31 cellular contexts compared by ENCODE assay signal in the genomic region with DNA sequence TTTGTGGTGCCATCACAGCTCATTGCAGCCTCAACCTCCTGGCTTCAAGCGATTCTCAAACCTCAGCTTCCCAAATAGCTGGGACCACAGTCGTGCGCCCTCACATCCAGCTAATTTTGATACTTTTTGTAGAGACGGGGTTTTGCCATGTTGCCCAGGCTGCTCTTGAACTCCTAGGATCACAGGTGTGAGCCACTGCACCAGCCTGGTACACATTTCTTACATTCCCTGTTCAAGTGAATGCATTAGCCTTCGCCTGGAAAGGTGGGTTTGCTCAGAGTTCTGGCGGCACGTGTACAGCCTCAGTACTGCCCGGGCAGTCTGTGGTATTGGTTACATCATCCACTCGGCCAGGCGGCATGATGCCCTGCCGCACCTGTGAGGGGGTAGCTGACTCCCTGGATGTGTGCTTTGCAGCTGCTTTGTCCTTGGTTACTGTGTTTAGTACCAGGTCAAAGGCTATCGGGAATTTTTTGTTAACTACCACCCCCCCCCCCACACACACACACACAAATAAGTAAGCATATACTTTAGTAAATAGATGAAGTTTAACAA. TPM values are rescaled to one million over a fixed set of nuclear protein-coding genes. Genes with fewer than 3 reads are reported as not detected.
A peak's percentile ranks its signal among the peaks of the same experiment; 100 is the strongest.
DNase-seq lines count a peak whose midpoint lies in the region; ATAC-seq, FAIRE-seq and TF ChIP-seq lines count a peak whose summit lies in the region.
"Had no signal": no experiment of that assay in that cellular context is flagged by ENCODE, and none has a peak within 500 bp of the region (broad histone marks: within the 10 kb centered on the region; RNA-seq: fewer than 3 reads in every experiment).

No MANE protein-coding gene starts in this region.

- peaks cover 0 to 6% (median 0%) of the 10 kb centered on the region in 4 donors for H3K4me1 ChIP-seq in Peyer's patch
- H3K4me1 ChIP-seq in endothelial cell of umbilical vein (ENCODE audit: control insufficient read depth, extremely low read depth, insufficient read depth, low read length): no peaks in the 10 kb centered on the region
- H3K4me1 ChIP-seq in osteoblast (ENCODE audit: insufficient read depth, low read length): no peaks in the 10 kb centered on the region
- no peaks in the 10 kb centered on the region for H3K4me1 ChIP-seq in A673 (ENCODE audit: insufficient read depth, low read length, poor library complexity, severe bottlenecking)
- H3K4me1 ChIP-seq: gastroesophageal sphincter, vagina had no signal

- H3K9me3 Mint-ChIP-seq in activated CD4-positive, alpha-beta T cell treated with anti-CD3 and anti-CD28 coated beads for 36 hours (ENCODE audit: low read depth): no peaks in the 10 kb centered on the region
- H3K9me3 Mint-ChIP-seq: activated naive CD4-positive, alpha-beta T cell treated with anti-CD3 and anti-CD28 coated beads, Interleukin-2, amount 10 ng/mL, durations not matched to agents 7 days and 5 days; CD4-positive, CD25-positive, alpha-beta regulatory T cell; nephron had no signal

- peak; percentile 33 for FAIRE-seq in endothelial cell of umbilical vein (lab: Jason Lieb, UNC)
- FAIRE-seq: GM19239 had no signal

- intact Hi-C loops in activated CD4-positive, alpha-beta T cell treated with anti-CD3 and anti-CD28 coated beads for 36 hours (cut with DNase I, micrococcal nuclease): no loop called here
- intact Hi-C loops in endothelial cell of umbilical vein (cut with micrococcal nuclease) (no loop called here), A673 (cut with micrococcal nuclease; ENCODE audit: unreplicated experiment) (no loop called here)

- TF ChIP-seq POLR2A in Peyer's patch (IDR thresholded peaks at IDR 0.05): no peak
- TF ChIP-seq POLR2A in endothelial cell of umbilical vein (IDR thresholded peaks at IDR 0.05; ENCODE audit: low read depth, low read length): no peak

- dilution Hi-C loops in endothelial cell of umbilical vein (cut with MboI; ENCODE audit: extremely low pct_ligation_motif_present, low sequenced_read_pairs): no loop called here

- no peak for DNase-seq in activated CD4-positive, alpha-beta T cell treated with anti-CD3 and anti-CD28 coated beads for 36 hours
- no peak for DNase-seq in activated CD4-positive, alpha-beta T cell treated with anti-CD3 and anti-CD28 coated beads, Interleukin-2, amount 50 U/mL, for 1 hour
- peak in 2 of 3 donors; percentile 12 to 31 for DNase-seq in Peyer's patch
- DNase-seq in endothelial cell of umbilical vein (ENCODE audit: low read depth, low spot score): no peak
- DNase-seq in osteoblast (ENCODE audit: insufficient read length, low spot score, missing footprints): peak; percentile 74
- no peak for DNase-seq in G401 (ENCODE audit: low spot score)
- no peak for DNase-seq in SW 1271 (lab: John Stamatoyannopoulos, UW)
- no peak for DNase-seq in A673 (ENCODE audit: low spot score)
- DNase-seq: activated CD4-positive, alpha-beta T cell treated with anti-CD3 and anti-CD28 coated beads for 48 hours; activated CD8-positive, alpha-beta memory T cell treated with anti-CD3 and anti-CD28 coated beads, Interleukin-2, amount 10 ng/mL, durations not matched to agents 7 days and 5 days; activated naive CD4-positive, alpha-beta T cell treated with anti-CD3 and anti-CD28 coated beads, Interleukin-2, amount 10 ng/mL, durations not matched to agents 7 days and 5 days; amniotic stem cell; CD4-positive, CD25-positive, alpha-beta regulatory T cell; GOT3; kidney glomerular epithelial cell; NCI-H1048; NCI-H1694 treated with DMSO at 0.1 percent for 48 hours; NCI-H2171 treated with DMSO at 0.1 percent for 48 hours; NCI-H524 treated with DMSO at 0.1 percent for 48 hours; NK-92 treated with Interleukin-12 subunit alpha and Interleukin-12 subunit beta, amount 100 ng/mL, for 24 hours; ovary; PC-3; stimulated activated naive CD8-positive, alpha-beta T cell treated with anti-CD3 and anti-CD28 coated beads, Interleukin-15, Interleukin-2, amounts not matched to agents 100 U/mL and 50 U/mL, for 24 hours had no signal

- no peak overlapping the region for H3K4me3 Mint-ChIP-seq in activated CD4-positive, alpha-beta T cell treated with anti-CD3 and anti-CD28 coated beads for 36 hours
- H3K4me3 Mint-ChIP-seq: activated CD8-positive, alpha-beta memory T cell treated with anti-CD3 and anti-CD28 coated beads, Interleukin-2, amount 10 ng/mL, durations not matched to agents 7 days and 5 days; activated naive CD4-positive, alpha-beta T cell treated with anti-CD3 and anti-CD28 coated beads, Interleukin-2, amount 10 ng/mL, durations not matched to agents 7 days and 5 days; CD4-positive, CD25-positive, alpha-beta regulatory T cell; nephron had no signal

- H3K4me2 ChIP-seq in endothelial cell of umbilical vein (ENCODE audit: insufficient read depth, low read length) (no peak overlapping the region), osteoblast (ENCODE audit: insufficient read depth, low read length) (no peak overlapping the region)
- H3K4me2 ChIP-seq: hepatocyte had no signal

- H3K9ac ChIP-seq in endothelial cell of umbilical vein (replicated peaks; ENCODE audit: extremely low read depth, insufficient read depth, low read length): no peak overlapping the region

- BruUV-seq in endothelial cell of umbilical vein (replicated peaks; lab: Mats Ljungman, UMichigan) (no TSS peak), A673 (replicated peaks; lab: Mats Ljungman, UMichigan) (no TSS peak)

- peaks cover 0 to 97% (median 3%) of the 10 kb centered on the region in 3 donors for H3K36me3 ChIP-seq in Peyer's patch
- H3K36me3 ChIP-seq in endothelial cell of umbilical vein (ENCODE audit: control insufficient read depth in 2 of 2, extremely low read depth in 1 of 2, insufficient read depth in 2 of 2, low read length in 2 of 2): peaks cover 5 to 55% of the 10 kb centered on the region in 2 experiments
- peaks cover 94% of the 10 kb centered on the region for H3K36me3 ChIP-seq in osteoblast (ENCODE audit: insufficient read depth, low read length)
- H3K36me3 ChIP-seq in A673 (ENCODE audit: insufficient read depth, low read length, poor library complexity, severe bottlenecking): peaks cover 95% of the 10 kb centered on the region
- H3K36me3 ChIP-seq: ovary had no signal

- peaks cover 66% of the 10 kb centered on the region for H3K36me3 Mint-ChIP-seq in activated CD4-positive, alpha-beta T cell treated with anti-CD3 and anti-CD28 coated beads for 36 hours (ENCODE audit: low read depth)

- H3K79me2 ChIP-seq in endothelial cell of umbilical vein (ENCODE audit: control insufficient read depth, insufficient read depth, low read length) (no peaks in the 10 kb centered on the region), osteoblast (ENCODE audit: insufficient read depth, low read length) (peaks cover 4% of the 10 kb centered on the region)
- H3K79me2 ChIP-seq: hepatocyte had no signal

- H3K27ac ChIP-seq in Peyer's patch (no peak overlapping the region), endothelial cell of umbilical vein (ENCODE audit: insufficient read depth, low read depth, low read length) (no peak overlapping the region), osteoblast (ENCODE audit: low read depth, low read length) (no peak overlapping the region), A673 (ENCODE audit: low read depth, low read length, poor library complexity, severe bottlenecking) (no peak overlapping the region)
- H3K27ac ChIP-seq: gastroesophageal sphincter, hepatocyte, ovary, vagina, VCaP had no signal

- POLR2A ChIA-PET in activated CD4-positive, alpha-beta T cell treated with anti-CD3 and anti-CD28 coated beads for 36 hours (lab: Charles Lee): no interaction called here
- POLR2A ChIA-PET in endothelial cell of umbilical vein (lab: Charles Lee) (no interaction called here), A673 (lab: Charles Lee; ENCODE audit: low non-redundant PET) (no interaction called here)

- H3K27me3 ChIP-seq in Peyer's patch (no peaks in the 10 kb centered on the region), endothelial cell of umbilical vein (ENCODE audit: control insufficient read depth in 2 of 2, insufficient read depth in 2 of 2, low read length in 2 of 2) (no peaks in the 10 kb centered on the region), osteoblast (ENCODE audit: insufficient read depth, low read length) (no peaks in the 10 kb centered on the region), A673 (replicated peaks; ENCODE audit: insufficient read depth, low read depth, low read length, poor library complexity) (no peaks in the 10 kb centered on the region)
- H3K27me3 ChIP-seq: gastroesophageal sphincter, hepatocyte, ovary, vagina had no signal

- no peaks in the 10 kb centered on the region for H3K9me1 ChIP-seq in endothelial cell of umbilical vein (replicated peaks; ENCODE audit: control insufficient read depth, extremely low read depth, insufficient read depth, low read length)

- H3K4me3 ChIP-seq in Peyer's patch (no peak overlapping the region), endothelial cell of umbilical vein (replicated peaks in 1 of 3; ENCODE audit: insufficient read depth in 1 of 3, low read depth in 1 of 3, low read length in 3 of 3) (no peak overlapping the region), osteoblast (ENCODE audit: insufficient read depth, low read length) (no peak overlapping the region), A673 (ENCODE audit: low read depth, low read length, poor library complexity, severe bottlenecking) (no peak overlapping the region)
- H3K4me3 ChIP-seq: gastroesophageal sphincter, hepatocyte, lung, ovary, vagina had no signal

- H3K9me3 ChIP-seq in Peyer's patch: no peaks in the 10 kb centered on the region
- H3K9me3 ChIP-seq in endothelial cell of umbilical vein (replicated peaks; ENCODE audit: control insufficient read depth, insufficient read depth, low read length): no peaks in the 10 kb centered on the region
- H3K9me3 ChIP-seq in osteoblast (ENCODE audit: low read depth, low read length): no peaks in the 10 kb centered on the region
- no peaks in the 10 kb centered on the region for H3K9me3 ChIP-seq in A673 (ENCODE audit: low read depth, low read length, poor library complexity, severe bottlenecking)
- H3K9me3 ChIP-seq: gastroesophageal sphincter, ovary, vagina had no signal

- H2AFZ ChIP-seq in endothelial cell of umbilical vein (ENCODE audit: low read depth, low read length) (no peak overlapping the region), osteoblast (ENCODE audit: low read length) (no peak overlapping the region)
- H2AFZ ChIP-seq: hepatocyte had no signal

- TF ChIP-seq CTCF in Peyer's patch (IDR thresholded peaks at IDR 0.05): no peak
- no peak for TF ChIP-seq CTCF in endothelial cell of umbilical vein (IDR thresholded peaks at IDR 0.05; ENCODE audit: extremely low read depth in 1 of 2, insufficient read depth in 1 of 2, low read depth in 1 of 2, low read length in 2 of 2)
- TF ChIP-seq CTCF in osteoblast (IDR thresholded peaks at IDR 0.05; ENCODE audit: extremely low read depth, low read depth, low read length): no peak
- no peak for TF ChIP-seq CTCF in A673 (conservative IDR thresholded peaks at IDR 0.05; ENCODE audit: low read depth, low read length)

- peaks cover 9% of the 10 kb centered on the region for H3K4me1 Mint-ChIP-seq in activated CD4-positive, alpha-beta T cell treated with anti-CD3 and anti-CD28 coated beads for 36 hours
- H3K4me1 Mint-ChIP-seq: activated CD8-positive, alpha-beta memory T cell treated with anti-CD3 and anti-CD28 coated beads, Interleukin-2, amount 10 ng/mL, durations not matched to agents 7 days and 5 days; activated naive CD4-positive, alpha-beta T cell treated with anti-CD3 and anti-CD28 coated beads, Interleukin-2, amount 10 ng/mL, durations not matched to agents 7 days and 5 days; nephron had no signal

- peak overlapping the region; percentile 6 for H3K27ac Mint-ChIP-seq in activated CD4-positive, alpha-beta T cell treated with anti-CD3 and anti-CD28 coated beads for 36 hours
- H3K27ac Mint-ChIP-seq: activated CD8-positive, alpha-beta memory T cell treated with anti-CD3 and anti-CD28 coated beads, Interleukin-2, amount 10 ng/mL, durations not matched to agents 7 days and 5 days; CD4-positive, CD25-positive, alpha-beta regulatory T cell; nephron had no signal

- CTCF ChIA-PET in activated CD4-positive, alpha-beta T cell treated with anti-CD3 and anti-CD28 coated beads for 36 hours (lab: Charles Lee): interaction anchor here (1.0 kb wide), 1 partner anchor 8 kb away, joined by 3 read pairs; no protein-coding TSS in a partner anchor
- CTCF ChIA-PET in endothelial cell of umbilical vein (lab: Charles Lee) (no interaction called here), A673 (lab: Charles Lee) (no interaction called here)

- ATAC-seq in activated CD4-positive, alpha-beta T cell treated with anti-CD3 and anti-CD28 coated beads for 36 hours: no peak
- ATAC-seq: activated CD8-positive, alpha-beta memory T cell treated with anti-CD3 and anti-CD28 coated beads, Interleukin-2, amount 10 ng/mL, durations not matched to agents 7 days and 5 days; gastroesophageal sphincter; PC-3; SK-N-SH treated with all-trans-retinoic acid at 6 μM for 48 hours had no signal

- in situ Hi-C loops in G401 (cut with HindIII; ENCODE audit: low sequenced_read_pairs): no loop called here

- H3K27me3 Mint-ChIP-seq in activated CD4-positive, alpha-beta T cell treated with anti-CD3 and anti-CD28 coated beads for 36 hours: no peaks in the 10 kb centered on the region
- H3K27me3 Mint-ChIP-seq: activated CD8-positive, alpha-beta memory T cell treated with anti-CD3 and anti-CD28 coated beads, Interleukin-2, amount 10 ng/mL, durations not matched to agents 7 days and 5 days; activated naive CD4-positive, alpha-beta T cell treated with anti-CD3 and anti-CD28 coated beads, Interleukin-2, amount 10 ng/mL, durations not matched to agents 7 days and 5 days; CD4-positive, CD25-positive, alpha-beta regulatory T cell had no signal

- H4K20me1 ChIP-seq in endothelial cell of umbilical vein (replicated peaks; ENCODE audit: control insufficient read depth, extremely low read depth, insufficient read depth, low read length): no peaks in the 10 kb centered on the region
- peaks cover 9% of the 10 kb centered on the region for H4K20me1 ChIP-seq in osteoblast (ENCODE audit: insufficient read depth, low read length)

RNA-seq across cellular contexts. Expression of gene TNIP2, which starts 57.1 kb away (rescaled TPM):
- 10 to 100 TPM; 50.6 to 59.4 TPM for total RNA-seq in activated CD4-positive, alpha-beta T cell treated with anti-CD3 and anti-CD28 coated beads for 36 hours
- total RNA-seq in Peyer's patch (100 to 1,000 TPM; 135 to 255 (median 145) TPM), endothelial cell of umbilical vein (49.0 and 52.1 TPM in 2 replicates), osteoblast (37.7 and 44.9 TPM in 2 replicates), A673 (2021) (31.9 and 32.5 TPM in 2 replicates)
- polyA plus RNA-seq in endothelial cell of umbilical vein: 37.7 and 40.4 TPM in 2 replicates
- polyA plus RNA-seq in endothelial cell of umbilical vein (2011; cell fraction: cytosol; rRNA removed): 36.9 and 45.5 TPM in 2 replicates
- 77.9 and 79.6 TPM in 2 replicates for polyA plus RNA-seq in endothelial cell of umbilical vein (2011; cell fraction: nucleus; rRNA removed)
- polyA plus RNA-seq in endothelial cell of umbilical vein (2012): 38.1 and 44.1 TPM in 2 replicates
- 26.4 and 28.3 TPM in 2 replicates for polyA minus RNA-seq in endothelial cell of umbilical vein
- 8.7 TPM for polyA minus RNA-seq in endothelial cell of umbilical vein (2011; cell fraction: cytosol; rRNA and poly(A)+ RNA removed)
- polyA minus RNA-seq in endothelial cell of umbilical vein (2011; cell fraction: nucleus; rRNA and poly(A)+ RNA removed): 12.2 and 25.3 TPM in 2 replicates
- 42.9 and 57.7 TPM in 2 replicates for total RNA-seq in G401 (2014; rRNA removed; shearing (Covaris generic))

Comparison
In these comparisons a context has a peak if more than half of its experiments do, and no peak if none do; other contexts are left out.
1. DNase-seq: peak in Peyer's patch (2 of 3) and osteoblast (single experiment); none in activated CD4-positive, alpha-beta T cell treated with anti-CD3 and anti-CD28 coated beads for 36 hours (single experiment), activated CD4-positive, alpha-beta T cell treated with anti-CD3 and anti-CD28 coated beads, Interleukin-2, amount 50 U/mL, for 1 hour (single experiment), endothelial cell of umbilical vein (single experiment), G401 (single experiment), SW 1271 (0 of 2) and A673 (single experiment).